ENCODE assay signal across 28 cellular contexts in the genomic region with DNA sequence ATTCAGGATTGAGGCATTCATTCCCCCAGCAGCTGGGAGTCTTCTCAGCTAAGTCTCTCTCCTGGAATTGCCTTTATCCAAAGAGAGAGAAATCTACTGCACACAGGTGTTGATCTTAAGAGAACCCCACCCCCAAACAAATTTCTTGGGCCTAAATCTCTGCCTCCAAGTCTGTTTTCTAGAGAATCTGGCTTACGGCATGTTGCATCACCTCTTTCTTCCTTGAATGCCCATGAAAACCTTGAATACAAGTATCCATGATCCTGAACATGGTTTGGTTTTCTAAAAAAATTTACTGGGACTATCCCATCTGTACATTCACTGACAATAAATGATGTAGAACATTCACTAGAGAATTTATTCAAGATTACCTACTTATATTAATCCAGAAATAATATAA.
"Had no signal": no experiment of that assay in that cellular context is flagged by ENCODE, and none has a peak within 500 bp of the region (broad histone marks: within the 10 kb centered on the region; RNA-seq: fewer than 3 reads in every experiment).

No MANE protein-coding gene starts in this region.

- ATAC-seq: effector memory CD8-positive, alpha-beta T cell; gastrocnemius medialis; heart left ventricle; left lobe of liver; mucosa of descending colon; stimulated activated memory B cell treated with anti-CD40 and anti-IgM and Interleukin-4, amounts not matched to agents 10 μg/mL and 1 μg/mL and 100 μg/mL, for 72 hours; stimulated activated naive CD8-positive, alpha-beta T cell treated with anti-CD3 and anti-CD28 coated beads, Interleukin-15, Interleukin-2, amounts not matched to agents 100 U/mL and 50 U/mL, for 24 hours had no signal

- H3K27ac Mint-ChIP-seq: effector memory CD8-positive, alpha-beta T cell; memory B cell; mesothelial cell of epicardium; naive B cell; nephron; neural progenitor cell; progenitor cell of endocrine pancreas; stimulated activated memory B cell treated with anti-CD40 and anti-IgM and Interleukin-4, amounts not matched to agents 10 μg/mL and 1 μg/mL and 100 μg/mL, for 72 hours; type B pancreatic cell had no signal

- H3K27me3 ChIP-seq: esophagus squamous epithelium, gastrocnemius medialis, heart left ventricle, hepatocyte, neural progenitor cell, right atrium auricular region, sigmoid colon, testis, tibial artery had no signal

- H3K4me3 Mint-ChIP-seq: effector memory CD8-positive, alpha-beta T cell; memory B cell; mesothelial cell of epicardium; naive B cell; nephron; neural progenitor cell; stimulated activated memory B cell treated with anti-CD40 and anti-IgM and Interleukin-4, amounts not matched to agents 10 μg/mL and 1 μg/mL and 100 μg/mL, for 72 hours; type B pancreatic cell had no signal

- H3K4me2 ChIP-seq: hepatocyte, neural progenitor cell had no signal

- H3K9ac ChIP-seq: neural progenitor cell, parathyroid adenoma had no signal

- H3K4me1 ChIP-seq: esophagus squamous epithelium had no signal

- DNase-seq: cortex of kidney; effector memory CD8-positive, alpha-beta T cell; esophagus squamous epithelium; foreskin fibroblast; gastrocnemius medialis; heart left ventricle; kidney; mucosa of descending colon; naive B cell; sigmoid colon; stimulated activated CD4-positive, alpha-beta T cell treated with anti-CD3 and anti-CD28 coated beads, Interleukin-2, amount 100 ng/mL, for 24 hours; stimulated activated CD4-positive, alpha-beta T cell treated with anti-CD3 and anti-CD28 coated beads, Interleukin-4, amount 100 ng/mL, for 4 hours; stimulated activated naive CD8-positive, alpha-beta T cell treated with anti-CD3 and anti-CD28 coated beads, Interleukin-15, Interleukin-2, amounts not matched to agents 100 U/mL and 50 U/mL, for 24 hours; substantia nigra; testis; tibial artery had no signal

- H3K9me3 ChIP-seq: esophagus squamous epithelium, gastrocnemius medialis, heart left ventricle, mucosa of descending colon, right atrium auricular region, sigmoid colon, testis, tibial artery had no signal

- H3K9me3 Mint-ChIP-seq: memory B cell; stimulated activated memory B cell treated with anti-CD40 and anti-IgM and Interleukin-4, amounts not matched to agents 10 μg/mL and 1 μg/mL and 100 μg/mL, for 72 hours had no signal

- H3K36me3 Mint-ChIP-seq: neural progenitor cell; stimulated activated memory B cell treated with anti-CD40 and anti-IgM and Interleukin-4, amounts not matched to agents 10 μg/mL and 1 μg/mL and 100 μg/mL, for 72 hours had no signal

- H3K36me3 ChIP-seq: gastrocnemius medialis, heart left ventricle, neural progenitor cell, right atrium auricular region, sigmoid colon, tibial artery had no signal

- H3K27ac ChIP-seq: esophagus squamous epithelium, gastrocnemius medialis, heart left ventricle, hepatocyte, neural progenitor cell, parathyroid adenoma, right atrium auricular region, sigmoid colon, testis, tibial artery had no signal

- H3K27me3 Mint-ChIP-seq: effector memory CD8-positive, alpha-beta T cell; memory B cell; naive B cell; progenitor cell of endocrine pancreas; stimulated activated memory B cell treated with anti-CD40 and anti-IgM and Interleukin-4, amounts not matched to agents 10 μg/mL and 1 μg/mL and 100 μg/mL, for 72 hours; type B pancreatic cell had no signal

- H3K4me3 ChIP-seq: esophagus squamous epithelium, gastrocnemius medialis, heart left ventricle, hepatocyte, lung, mucosa of descending colon, neural progenitor cell, right atrium auricular region, sigmoid colon, testis, tibial artery had no signal

- H2AFZ ChIP-seq: hepatocyte, neural progenitor cell, parathyroid adenoma had no signal

- H3K79me2 ChIP-seq: hepatocyte had no signal
